In the genomic region with DNA sequence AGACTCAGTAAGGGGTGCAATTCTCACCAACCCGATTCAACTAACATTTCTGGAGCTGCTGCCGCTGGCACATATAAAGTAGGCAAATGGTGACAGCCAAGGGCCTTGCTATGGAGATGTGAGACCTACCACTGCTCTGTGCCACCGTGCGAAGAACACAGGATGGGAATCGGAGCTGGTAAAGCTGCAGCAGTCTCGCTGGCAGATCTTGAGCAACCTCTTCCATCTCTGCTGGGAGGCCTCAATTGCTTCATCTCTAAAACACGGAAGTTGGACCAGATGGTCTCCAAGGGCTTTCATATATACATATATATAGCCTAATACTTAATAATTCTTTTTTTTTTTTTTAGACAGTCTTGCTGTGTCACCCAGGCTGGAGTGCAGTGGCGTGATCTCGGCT, we compare ENCODE assay signal across 13 cellular contexts.
A peak's percentile ranks its signal among the peaks of the same experiment; 100 is the strongest.
DNase-seq lines count a peak whose midpoint lies in the region; ATAC-seq, FAIRE-seq and TF ChIP-seq lines count a peak whose summit lies in the region.
"Had no signal": no experiment of that assay in that cellular context is flagged by ENCODE, and none has a peak within 500 bp of the region (broad histone marks: within the 10 kb centered on the region; RNA-seq: fewer than 3 reads in every experiment).

No MANE protein-coding gene starts in this region.

- TF ChIP-seq CTCF in sigmoid colon (IDR thresholded peaks at IDR 0.05) = no peak
- no peak for TF ChIP-seq CTCF in A673 (conservative IDR thresholded peaks at IDR 0.05; ENCODE audit: low read depth, low read length)

- POLR2A ChIA-PET in A673 (lab: Charles Lee; ENCODE audit: low non-redundant PET) = no interaction called here

- H3K27me3 ChIP-seq in sigmoid colon (no peaks in the 10 kb centered on the region), A673 (replicated peaks; ENCODE audit: insufficient read depth, low read depth, low read length, poor library complexity) (no peaks in the 10 kb centered on the region)

- H3K4me1 ChIP-seq in sigmoid colon = peaks cover 0 to 21% (median 7%) of the 10 kb centered on the region in 4 donors
- no peaks in the 10 kb centered on the region for H3K4me1 ChIP-seq in A673 (ENCODE audit: insufficient read depth, low read length, poor library complexity, severe bottlenecking)

- no peak overlapping the region for H3K4me3 Mint-ChIP-seq in T-helper 17 cell
- H3K4me3 Mint-ChIP-seq: activated CD4-positive, alpha-beta memory T cell treated with anti-CD3 and anti-CD28 coated beads, Interleukin-2, amount 10 ng/mL, durations not matched to agents 7 days and 5 days; activated naive CD4-positive, alpha-beta T cell treated with anti-CD3 and anti-CD28 coated beads, Interleukin-2, amount 50 U/mL, for 24 hours had no signal

- WGBS in sigmoid colon, 2 donors = 72 to 84% methylated on average over 9 of the region's 9 CpGs

- peak; percentile 36 for ATAC-seq in Right ventricle myocardium superior (ENCODE audit: poor library complexity)
- ATAC-seq in HG03378 (IDR thresholded peaks at IDR 0.05; ENCODE audit: unreplicated experiment) = no peak
- ATAC-seq in T-helper 17 cell = no peak

- peak; percentile 54 for FAIRE-seq in GM12891 (lab: Jason Lieb, UNC)

- intact Hi-C loops in Right ventricle myocardium superior (cut with DNase I) = no loop called here
- intact Hi-C loops in sigmoid colon (cut with DNase I) = no loop called here
- intact Hi-C loops in A673 (cut with micrococcal nuclease; ENCODE audit: unreplicated experiment) = no loop called here

- DNase-seq in GM12891 (ENCODE audit: insufficient read length, low spot score) (no peak), NOMO-1 (lab: John Stamatoyannopoulos, UW; ENCODE audit: unreplicated experiment in 2 of 2) (peak; percentile 79 to 96), Right ventricle myocardium superior (peak; percentile 57), sigmoid colon (no peak), A673 (ENCODE audit: low spot score) (no peak), T-helper 17 cell (no peak), NCI-H69 (lab: John Stamatoyannopoulos, UW) (no peak)
- DNase-seq: activated CD4-positive, alpha-beta memory T cell treated with anti-CD3 and anti-CD28 coated beads, Interleukin-2, amount 10 ng/mL, durations not matched to agents 7 days and 5 days; NCI-H1105; NCI-H774 had no signal

- CTCF ChIA-PET in A673 (lab: Charles Lee) = no interaction called here

- no peaks in the 10 kb centered on the region for H3K36me3 Mint-ChIP-seq in T-helper 17 cell (ENCODE audit: low read depth)
- H3K36me3 Mint-ChIP-seq: activated naive CD4-positive, alpha-beta T cell treated with anti-CD3 and anti-CD28 coated beads, Interleukin-2, amount 50 U/mL, for 24 hours had no signal

- no TSS peak for BruUV-seq in A673 (replicated peaks; lab: Mats Ljungman, UMichigan)

- H3K27ac ChIP-seq in sigmoid colon (peak overlapping the region; percentile 68 to 81 (median 80)), A673 (ENCODE audit: low read depth, low read length, poor library complexity, severe bottlenecking) (no peak overlapping the region)
- H3K27ac ChIP-seq: C4-2B had no signal

- H3K9me3 ChIP-seq in sigmoid colon (no peaks in the 10 kb centered on the region), A673 (ENCODE audit: low read depth, low read length, poor library complexity, severe bottlenecking) (no peaks in the 10 kb centered on the region), T-helper 17 cell (ENCODE audit: control insufficient read depth, low read length, poor library complexity, severe bottlenecking) (no peaks in the 10 kb centered on the region)

- TF ChIP-seq EP300 in sigmoid colon (IDR thresholded peaks at IDR 0.05) = no peak

- no peaks in the 10 kb centered on the region for H3K4me1 Mint-ChIP-seq in T-helper 17 cell
- H3K4me1 Mint-ChIP-seq: activated CD4-positive, alpha-beta memory T cell treated with anti-CD3 and anti-CD28 coated beads, Interleukin-2, amount 10 ng/mL, durations not matched to agents 7 days and 5 days; activated naive CD4-positive, alpha-beta T cell treated with anti-CD3 and anti-CD28 coated beads, Interleukin-2, amount 50 U/mL, for 24 hours had no signal

- TF ChIP-seq POLR2A in GM12891 (IDR thresholded peaks at IDR 0.05; ENCODE audit: low read depth, low read length) (no peak), sigmoid colon (IDR thresholded peaks at IDR 0.05) (no peak)

- no peaks in the 10 kb centered on the region for H3K36me3 ChIP-seq in sigmoid colon
- no peaks in the 10 kb centered on the region for H3K36me3 ChIP-seq in A673 (ENCODE audit: insufficient read depth, low read length, poor library complexity, severe bottlenecking)

- no peak overlapping the region for H3K27ac Mint-ChIP-seq in T-helper 17 cell
- H3K27ac Mint-ChIP-seq: activated CD4-positive, alpha-beta memory T cell treated with anti-CD3 and anti-CD28 coated beads, Interleukin-2, amount 10 ng/mL, durations not matched to agents 7 days and 5 days; activated naive CD4-positive, alpha-beta T cell treated with anti-CD3 and anti-CD28 coated beads, Interleukin-2, amount 50 U/mL, for 24 hours had no signal

- H3K27me3 Mint-ChIP-seq in T-helper 17 cell = peaks cover 25% of the 10 kb centered on the region
- H3K27me3 Mint-ChIP-seq: activated CD4-positive, alpha-beta memory T cell treated with anti-CD3 and anti-CD28 coated beads, Interleukin-2, amount 10 ng/mL, durations not matched to agents 7 days and 5 days had no signal

- H3K4me3 ChIP-seq in sigmoid colon = peak overlapping the region in 3 of 4 donors; percentile 34 to 39 (median 38)
- H3K4me3 ChIP-seq in A673 (ENCODE audit: low read depth, low read length, poor library complexity, severe bottlenecking) = no peak overlapping the region

TF ChIP-seq in GM12891, 5 proteins besides CTCF, POLR2A, EP300 and RAD21:
- no peak for TF ChIP-seq PAX5 (IDR thresholded peaks at IDR 0.05; ENCODE audit: insufficient read depth, low read length, severe bottlenecking)

Comparison
In these comparisons a context has a peak if more than half of its experiments do, and no peak if none do; other contexts are left out.
1. DNase-seq: peak in NOMO-1 (2 of 2) and Right ventricle myocardium superior (single experiment); none in GM12891 (single experiment), sigmoid colon (single experiment), A673 (single experiment), T-helper 17 cell (0 of 3) and NCI-H69 (single experiment).